In the genomic region with DNA sequence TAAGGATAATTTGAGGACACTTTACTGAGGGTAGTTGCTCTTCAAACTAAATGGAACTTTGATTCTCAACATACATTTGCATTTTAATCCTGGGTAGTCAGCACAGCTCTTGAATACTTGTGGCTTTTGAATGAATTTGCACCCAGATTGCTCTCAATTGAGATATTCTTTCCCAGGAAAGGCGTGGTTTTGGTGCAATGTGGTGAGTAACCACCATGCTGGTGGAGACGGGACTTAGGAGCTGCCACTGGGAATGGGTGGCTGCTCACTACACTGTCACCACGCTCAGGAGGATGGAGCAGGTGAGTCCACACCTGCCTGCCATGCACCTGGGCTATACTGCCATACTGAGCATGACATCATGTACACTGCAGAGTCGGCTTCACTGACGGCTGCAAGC, we compare ENCODE assay signal across 19 cellular contexts.
"Had no signal": no experiment of that assay in that cellular context is flagged by ENCODE, and none has a peak within 500 bp of the region (broad histone marks: within the 10 kb centered on the region; RNA-seq: fewer than 3 reads in every experiment).

No MANE protein-coding gene starts in this region.

- H3K9ac ChIP-seq: neural progenitor cell had no signal

- H3K4me1 ChIP-seq: left lung, neural progenitor cell, sigmoid colon, transverse colon, uterus had no signal

- H3K4me3 ChIP-seq: coronary artery, left lung, lung, neural progenitor cell, sigmoid colon, smooth muscle cell, transverse colon, uterus had no signal

- H3K4me2 ChIP-seq: neural progenitor cell, smooth muscle cell had no signal

- H3K27ac ChIP-seq: coronary artery, left lung, neural progenitor cell, sigmoid colon, transverse colon, uterus had no signal

- H2AFZ ChIP-seq: neural progenitor cell had no signal

- H3K36me3 ChIP-seq: left lung, neural progenitor cell, sigmoid colon, transverse colon, uterus had no signal

- H3K9me3 ChIP-seq: left lung, sigmoid colon, uterus had no signal

- DNase-seq: activated CD4-positive, alpha-beta memory T cell treated with anti-CD3 and anti-CD28 coated beads, Interleukin-2, amount 10 ng/mL, durations not matched to agents 7 days and 5 days; activated CD4-positive, alpha-beta T cell treated with anti-CD3 and anti-CD28 coated beads, Interleukin-2, amount 10 ng/mL, durations not matched to agents 24 days and 14 days; activated CD4-positive, CD25-positive, alpha-beta regulatory T cell; activated effector memory CD4-positive, alpha-beta T cell treated with Interleukin-2 at 50 U/mL for 16 hours; activated naive CD4-positive, alpha-beta T cell treated with anti-CD3 and anti-CD28 coated beads for 36 hours; activated T-cell treated with anti-CD3 and anti-CD28 coated beads, Interleukin-2, amount 50 U/mL, for 72 hours; amygdala; left lung; naive thymus-derived CD8-positive, alpha-beta T cell; retina; sigmoid colon; stimulated activated CD4-positive, alpha-beta T cell treated with anti-CD3 and anti-CD28 coated beads, Interleukin-15, amount 100 ng/mL, for 24 hours; T1000; transverse colon; uterus had no signal

- H3K27me3 ChIP-seq: left lung, neural progenitor cell, sigmoid colon, transverse colon, uterus had no signal
